8 cellular contexts compared by ENCODE assay signal in genomic region chr3:58051196-58051595, GRCh38. TPM values are rescaled to one million over a fixed set of nuclear protein-coding genes. Genes with fewer than 3 reads are reported as not detected.
A peak's percentile ranks its signal among the peaks of the same experiment; 100 is the strongest.
DNase-seq lines count a peak whose midpoint lies in the region; ATAC-seq, FAIRE-seq and TF ChIP-seq lines count a peak whose summit lies in the region.
"Had no signal": no experiment of that assay in that cellular context is flagged by ENCODE, and none has a peak within 500 bp of the region (broad histone marks: within the 10 kb centered on the region; RNA-seq: fewer than 3 reads in every experiment).

No MANE protein-coding gene starts in this region.

- FAIRE-seq in HTR-8/SVneo (lab: Jason Lieb, UNC): no peak

- H3K27me3 ChIP-seq in tibial artery: no peaks in the 10 kb centered on the region

- H3K36me3 ChIP-seq in tibial artery: no peaks in the 10 kb centered on the region

- H3K9me3 ChIP-seq in tibial artery: no peaks in the 10 kb centered on the region

- ATAC-seq in WTC11: no peak

- peaks cover 55% of the 10 kb centered on the region for H3K4me1 Mint-ChIP-seq in WTC11
- peaks cover 7% of the 10 kb centered on the region for H3K4me1 Mint-ChIP-seq in activated CD4-positive, alpha-beta T cell treated with anti-CD3 and anti-CD28 coated beads, Interleukin-2, amount 10 ng/mL, durations not matched to agents 7 days and 5 days

- H3K4me3 Mint-ChIP-seq in WTC11: no peak overlapping the region
- no peak overlapping the region for H3K4me3 Mint-ChIP-seq in activated CD4-positive, alpha-beta T cell treated with anti-CD3 and anti-CD28 coated beads, Interleukin-2, amount 10 ng/mL, durations not matched to agents 7 days and 5 days
- H3K4me3 Mint-ChIP-seq: activated CD4-positive, alpha-beta T cell treated with anti-CD3 and anti-CD28 coated beads, Interleukin-2, amount 10 ng/mL, durations not matched to agents 24 days and 14 days had no signal

- intact Hi-C loops in tibial artery (cut with DNase I; ENCODE audit: low total_unique reads): no loop called here

- H3K9me3 Mint-ChIP-seq in WTC11: no peaks in the 10 kb centered on the region
- H3K9me3 Mint-ChIP-seq in activated CD4-positive, alpha-beta T cell treated with anti-CD3 and anti-CD28 coated beads, Interleukin-2, amount 10 ng/mL, durations not matched to agents 7 days and 5 days: no peaks in the 10 kb centered on the region
- H3K9me3 Mint-ChIP-seq: activated CD4-positive, alpha-beta T cell treated with anti-CD3 and anti-CD28 coated beads, Interleukin-2, amount 10 ng/mL, durations not matched to agents 24 days and 14 days had no signal

- POLR2A ChIA-PET in WTC11 (lab: Charles Lee): interaction anchor here (0.8 kb wide), 1 partner anchor 8 kb away, joined by 3 read pairs; no protein-coding TSS in a partner anchor
- POLR2A ChIA-PET in activated CD4-positive, alpha-beta T cell treated with anti-CD3 and anti-CD28 coated beads, Interleukin-2, amount 10 ng/mL, durations not matched to agents 7 days and 5 days (lab: Charles Lee): no interaction called here

- TF ChIP-seq CTCF in WTC11 (IDR thresholded peaks at IDR 0.05) (no peak), tibial artery (IDR thresholded peaks at IDR 0.05) (no peak)

- peaks cover 0 to 92% (median 54%) of the 10 kb centered on the region in 4 donors for H3K4me1 ChIP-seq in tibial artery

- peak overlapping the region; percentile 58 for H3K27ac Mint-ChIP-seq in WTC11
- no peak overlapping the region for H3K27ac Mint-ChIP-seq in activated CD4-positive, alpha-beta T cell treated with anti-CD3 and anti-CD28 coated beads, Interleukin-2, amount 10 ng/mL, durations not matched to agents 7 days and 5 days
- H3K27ac Mint-ChIP-seq: activated CD4-positive, alpha-beta T cell treated with anti-CD3 and anti-CD28 coated beads, Interleukin-2, amount 10 ng/mL, durations not matched to agents 24 days and 14 days had no signal

- CTCF ChIA-PET in WTC11 (lab: Charles Lee): interaction anchor here (1.0 kb wide), 1 partner anchor 124 kb away, joined by 3 read pairs; no protein-coding TSS in a partner anchor
- CTCF ChIA-PET in activated CD4-positive, alpha-beta T cell treated with anti-CD3 and anti-CD28 coated beads, Interleukin-2, amount 10 ng/mL, durations not matched to agents 7 days and 5 days (lab: Charles Lee): interaction anchor here (0.6 kb wide), 1 partner anchor 32 kb away, joined by 5 read pairs; no protein-coding TSS in a partner anchor

- no peaks in the 10 kb centered on the region for H3K27me3 Mint-ChIP-seq in WTC11 (ENCODE audit: low read depth)
- no peaks in the 10 kb centered on the region for H3K27me3 Mint-ChIP-seq in activated CD4-positive, alpha-beta T cell treated with anti-CD3 and anti-CD28 coated beads, Interleukin-2, amount 10 ng/mL, durations not matched to agents 7 days and 5 days
- H3K27me3 Mint-ChIP-seq: activated CD4-positive, alpha-beta T cell treated with anti-CD3 and anti-CD28 coated beads, Interleukin-2, amount 10 ng/mL, durations not matched to agents 24 days and 14 days had no signal

- DNase-seq in HTR-8/SVneo (ENCODE audit: insufficient read length, low spot score): peak; percentile 28
- DNase-seq in WTC11 (ENCODE audit: low spot score): no peak
- DNase-seq in iris pigment epithelial cell (ENCODE audit: low read depth): peak; percentile 98
- peak in 1 of 2 donors; percentile 69 for DNase-seq in tibial artery
- DNase-seq in activated CD4-positive, alpha-beta T cell treated with anti-CD3 and anti-CD28 coated beads, Interleukin-2, amount 10 ng/mL, durations not matched to agents 7 days and 5 days: no peak
- DNase-seq in NCI-H748 (lab: John Stamatoyannopoulos, UW; ENCODE audit: unreplicated experiment): no peak
- no peak for DNase-seq in NCI-H187 treated with DMSO at 0.1 percent for 48 hours (lab: John Stamatoyannopoulos, UW)
- DNase-seq: activated CD4-positive, alpha-beta T cell treated with anti-CD3 and anti-CD28 coated beads, Interleukin-2, amount 10 ng/mL, durations not matched to agents 24 days and 14 days had no signal

- H3K36me3 Mint-ChIP-seq in WTC11: no peaks in the 10 kb centered on the region
- H3K36me3 Mint-ChIP-seq in activated CD4-positive, alpha-beta T cell treated with anti-CD3 and anti-CD28 coated beads, Interleukin-2, amount 10 ng/mL, durations not matched to agents 7 days and 5 days (ENCODE audit: low read depth): no peaks in the 10 kb centered on the region

- H3K27ac ChIP-seq in tibial artery: peak overlapping the region; percentile 69 to 71

- no peak overlapping the region for H3K4me3 ChIP-seq in tibial artery

TF ChIP-seq in WTC11, 78 proteins besides CTCF, POLR2A, EP300 and RAD21 (continues in another document):
- TF ChIP-seq MLX (CRISPR knock-in tag; IDR thresholded peaks at IDR 0.05): no peak
- TF ChIP-seq MXD4 (CRISPR knock-in tag; IDR thresholded peaks at IDR 0.05; ENCODE audit: borderline replicate concordance): no peak
- TF ChIP-seq ZNF138 (CRISPR knock-in tag; conservative IDR thresholded peaks at IDR 0.05): no peak
- TF ChIP-seq AR (CRISPR knock-in tag; IDR thresholded peaks at IDR 0.05): no peak
- no peak for TF ChIP-seq OVOL2 (CRISPR knock-in tag; IDR thresholded peaks at IDR 0.05; ENCODE audit: borderline replicate concordance)
- no peak for TF ChIP-seq ATF2 (CRISPR knock-in tag; IDR thresholded peaks at IDR 0.05; ENCODE audit: borderline replicate concordance, low read depth)
- no peak for TF ChIP-seq GABPB1 (CRISPR knock-in tag; IDR thresholded peaks at IDR 0.05)
- no peak for TF ChIP-seq ZNF219 (CRISPR knock-in tag; IDR thresholded peaks at IDR 0.05; ENCODE audit: borderline replicate concordance)
- TF ChIP-seq ZNF425 (CRISPR knock-in tag; conservative IDR thresholded peaks at IDR 0.05): no peak
- TF ChIP-seq GRHL2 (CRISPR knock-in tag; IDR thresholded peaks at IDR 0.05; ENCODE audit: insufficient replicate concordance, severe bottlenecking): no peak

RNA-seq across cellular contexts. Expression of gene FLNB, which starts 43.0 kb away (rescaled TPM):
- total RNA-seq in WTC11 (2021): 107 to 127 TPM (median 107 TPM) in 3 replicates
- 10 to 100 TPM; 27.2 to 28.1 TPM for total RNA-seq in activated CD4-positive, alpha-beta T cell treated with anti-CD3 and anti-CD28 coated beads, Interleukin-2, amount 10 ng/mL, durations not matched to agents 7 days and 5 days

Comparison
In these comparisons a context has a peak if more than half of its experiments do, and no peak if none do; other contexts are left out.
1. DNase-seq: peak in HTR-8/SVneo (single experiment) and iris pigment epithelial cell (single experiment); none in WTC11 (single experiment), activated CD4-positive, alpha-beta T cell treated with anti-CD3 and anti-CD28 coated beads, Interleukin-2, amount 10 ng/mL, durations not matched to agents 7 days and 5 days (single experiment), NCI-H748 (single experiment) and NCI-H187 treated with DMSO at 0.1 percent for 48 hours (single experiment).